25 cellular contexts compared by ENCODE assay signal in the genomic region with DNA sequence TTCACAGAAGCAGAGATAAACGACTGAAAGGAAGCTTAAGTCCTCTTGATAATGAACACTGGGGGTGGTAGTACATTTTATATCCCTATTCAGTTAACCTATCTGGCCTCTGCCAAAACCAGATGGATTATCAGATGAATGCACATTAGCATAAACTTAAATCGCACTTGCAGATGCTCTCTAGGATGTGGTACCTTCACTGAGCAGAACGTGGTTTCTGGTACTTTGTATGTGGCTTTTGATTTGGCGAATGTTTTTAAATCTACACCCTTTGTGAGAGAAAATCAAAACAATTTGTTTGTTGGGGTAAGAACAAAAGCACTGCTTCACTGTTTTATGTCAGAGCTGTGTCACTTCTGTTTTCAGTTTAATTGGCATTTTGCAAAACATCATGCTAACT. TPM values are rescaled to one million over a fixed set of nuclear protein-coding genes. Genes with fewer than 3 reads are reported as not detected.
"Had no signal": no experiment of that assay in that cellular context is flagged by ENCODE, and none has a peak within 500 bp of the region (broad histone marks: within the 10 kb centered on the region; RNA-seq: fewer than 3 reads in every experiment).

No MANE protein-coding gene starts in this region.

- ATAC-seq: activated naive CD4-positive, alpha-beta T cell treated with anti-CD3 and anti-CD28 coated beads, Interleukin-2, amount 50 U/mL, for 72 hours; gastroesophageal sphincter; lower lobe of right lung; stimulated activated memory B cell treated with anti-CD40 and anti-IgM and Interleukin-4, amounts not matched to agents 10 μg/mL and 1 μg/mL and 100 μg/mL, for 72 hours had no signal

- H3K27ac Mint-ChIP-seq: dendritic cell treated with granulocyte-macrophage colony-stimulating factor and Interleukin-4, amounts not matched to agents 40 ng/mL and 50 ng/mL, for 4 days; endodermal cell; mesothelial cell of epicardium; stimulated activated memory B cell treated with anti-CD40 and anti-IgM and Interleukin-4, amounts not matched to agents 10 μg/mL and 1 μg/mL and 100 μg/mL, for 72 hours had no signal

- H3K4me3 ChIP-seq: gastroesophageal sphincter, heart right ventricle, lower lobe of right lung, SJSA1, tibial artery, uterus had no signal

- H3K27me3 ChIP-seq: brain microvascular endothelial cell, gastroesophageal sphincter, heart right ventricle, SJSA1, tibial artery, uterus had no signal

- H3K4me3 Mint-ChIP-seq: dendritic cell treated with granulocyte-macrophage colony-stimulating factor and Interleukin-4, amounts not matched to agents 40 ng/mL and 50 ng/mL, for 4 days; endodermal cell; mesothelial cell of epicardium; stimulated activated memory B cell treated with anti-CD40 and anti-IgM and Interleukin-4, amounts not matched to agents 10 μg/mL and 1 μg/mL and 100 μg/mL, for 72 hours had no signal

- H3K36me3 ChIP-seq: brain microvascular endothelial cell, heart right ventricle, lower lobe of right lung, SJSA1, tibial artery, uterus, WERI-Rb-1 had no signal

- FAIRE-seq: islet of Langerhans had no signal

- H3K27me3 Mint-ChIP-seq: dendritic cell treated with granulocyte-macrophage colony-stimulating factor and Interleukin-4, amounts not matched to agents 40 ng/mL and 50 ng/mL, for 4 days; stimulated activated memory B cell treated with anti-CD40 and anti-IgM and Interleukin-4, amounts not matched to agents 10 μg/mL and 1 μg/mL and 100 μg/mL, for 72 hours had no signal

- H3K4me1 Mint-ChIP-seq: mesothelial cell of epicardium had no signal

- H3K27ac ChIP-seq: brain microvascular endothelial cell, gastroesophageal sphincter, heart right ventricle, lower lobe of right lung, parathyroid adenoma, SJSA1, tibial artery, uterus, WERI-Rb-1 had no signal

- H3K9me3 ChIP-seq: uterus had no signal

- DNase-seq: activated CD4-positive, alpha-beta T cell treated with anti-CD3 and anti-CD28 coated beads for 4 hours; activated effector memory CD4-positive, alpha-beta T cell treated with anti-CD3 and anti-CD28 coated beads, Interleukin-2, amount 50 U/mL, for 16 hours; activated T-cell treated with anti-CD3 and anti-CD28 coated beads, Interleukin-2, amount 50 U/mL, for 1 hour; brain microvascular endothelial cell; endodermal cell; heart right ventricle; left colon; lower lobe of right lung; stimulated activated CD4-positive, alpha-beta T cell treated with anti-CD3 and anti-CD28 coated beads, Interleukin-2, amount 100 ng/mL, for 48 hours; T1000; tibial artery; uterus; WERI-Rb-1 had no signal

- H3K4me1 ChIP-seq: gastroesophageal sphincter, heart right ventricle, lower lobe of right lung, parathyroid adenoma, SJSA1, tibial artery, uterus had no signal

RNA-seq across cellular contexts. Expression of a gene that starts 26.5 kb away (rescaled TPM):
- total RNA-seq: epithelial cell of proximal tubule had no signal
- polyA plus RNA-seq: heart right ventricle had no signal

RNA-seq across cellular contexts. Expression of a gene that starts 31.2 kb away (rescaled TPM):
- total RNA-seq: activated naive CD4-positive, alpha-beta T cell treated with anti-CD3 and anti-CD28 coated beads, Interleukin-2, amount 50 U/mL, for 72 hours; epithelial cell of proximal tubule; heart right ventricle; left colon; lower lobe of right lung; mesothelial cell of epicardium; renal cortical epithelial cell; SJSA1; skeletal muscle tissue; subcutaneous adipose tissue; uterus had no signal
- polyA plus RNA-seq: heart right ventricle had no signal
